Comparison of ENCODE assay signal across 11 cellular contexts in the genomic region with DNA sequence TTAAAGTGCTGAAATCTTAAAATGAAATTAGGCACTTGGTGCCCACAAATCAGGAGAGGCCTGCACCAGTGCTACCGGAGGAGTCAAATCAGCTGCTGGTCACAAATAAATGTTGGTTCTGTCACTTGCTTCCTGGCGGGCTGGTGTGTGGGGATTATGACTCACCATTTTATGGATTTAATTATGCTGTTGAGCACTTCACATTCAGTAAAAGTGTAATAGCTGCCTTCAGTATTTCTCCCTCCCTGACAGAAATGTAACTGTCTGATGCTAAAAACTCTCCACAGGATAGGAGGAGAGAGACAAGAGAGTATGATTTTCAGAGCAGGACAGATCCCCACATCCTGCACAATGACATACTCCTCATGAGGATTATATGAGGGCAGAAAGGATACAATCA.
DNase-seq lines count a peak whose midpoint lies in the region; ATAC-seq and TF ChIP-seq lines count a peak whose summit lies in the region.
"Had no signal": no experiment of that assay in that cellular context is flagged by ENCODE, and none has a peak within 500 bp of the region (broad histone marks: within the 10 kb centered on the region; RNA-seq: fewer than 3 reads in every experiment).

No MANE protein-coding gene starts in this region.

- H3K4me1 ChIP-seq in transverse colon (peaks cover 7 to 70% (median 41%) of the 10 kb centered on the region in 4 donors), left lung (peaks cover 0 to 4% of the 10 kb centered on the region in 2 donors)

- in situ Hi-C loops in transverse colon (cut with MboI; ENCODE audit: low pct_ligation_motif_present in 1 of 4, low pct_unique_long_range_greater_than_20kb in 1 of 4, low sequenced_read_pairs in 3 of 4): no loop called here

- intact Hi-C loops in Right ventricle myocardium superior (cut with DNase I): no loop called here
- intact Hi-C loops in cardiac septum (cut with DNase I): no loop called here
- intact Hi-C loops in transverse colon (cut with DNase I; ENCODE audit: low total_unique reads): no loop called here
- intact Hi-C loops in left lung (cut with DNase I): no loop called here

- 10 to 40% methylated on average over 2 of the region's 2 CpGs for WGBS in transverse colon (ENCODE audit: low coverage in 1 of 2), 2 donors

- H3K36me3 ChIP-seq in transverse colon (no peaks in the 10 kb centered on the region), left lung (no peaks in the 10 kb centered on the region)

- DNase-seq in Right ventricle myocardium superior (no peak), cardiac septum (ENCODE audit: low spot score) (no peak), NCI-H2227 (lab: John Stamatoyannopoulos, UW; ENCODE audit: unreplicated experiment) (peak; percentile 49), fibroblast of mammary gland (ENCODE audit: low read depth) (peak; percentile 59), transverse colon (peak; percentile 45), left lung (no peak), GDM1 (lab: John Stamatoyannopoulos, UW) (no peak)
- no peak for DNase-seq in stimulated activated CD4-positive, alpha-beta T cell treated with anti-CD3 and anti-CD28 coated beads, Interleukin-1b, Interleukin-23, amount 100 ng/mL, for 48 hours
- DNase-seq: activated T-cell treated with anti-CD3 and anti-CD28 coated beads, Interleukin-2, amount 50 U/mL, for 1 hour; stimulated activated naive CD4-positive, alpha-beta T cell had no signal

- ATAC-seq in Right ventricle myocardium superior (ENCODE audit: poor library complexity) (peak; percentile 40), left lung (no peak)

- H3K27ac ChIP-seq in transverse colon (no peak overlapping the region), left lung (no peak overlapping the region)
- H3K27ac ChIP-seq: coronary artery had no signal

- H3K27me3 ChIP-seq in transverse colon (no peaks in the 10 kb centered on the region), left lung (no peaks in the 10 kb centered on the region)

- TF ChIP-seq CTCF in fibroblast of mammary gland (conservative IDR thresholded peaks at IDR 0.05; ENCODE audit: control insufficient read depth, insufficient read depth, low read depth, low read length) (no peak), transverse colon (IDR thresholded peaks at IDR 0.05) (no peak), left lung (IDR thresholded peaks at IDR 0.05) (no peak)

- H3K9me3 ChIP-seq in transverse colon (no peaks in the 10 kb centered on the region), left lung (no peaks in the 10 kb centered on the region)

- no peak for TF ChIP-seq POLR2A in transverse colon (IDR thresholded peaks at IDR 0.05)

- H3K4me3 ChIP-seq in fibroblast of mammary gland (ENCODE audit: control insufficient read depth, low read depth, low read length) (no peak overlapping the region), transverse colon (no peak overlapping the region), left lung (no peak overlapping the region)
- H3K4me3 ChIP-seq: coronary artery had no signal

- no peak for TF ChIP-seq EP300 in transverse colon (IDR thresholded peaks at IDR 0.05; ENCODE audit: low read depth)

Comparison
In these comparisons a context has a peak if more than half of its experiments do, and no peak if none do; other contexts are left out.
1. DNase-seq: peak in NCI-H2227 (single experiment), fibroblast of mammary gland (single experiment) and transverse colon (single experiment); none in Right ventricle myocardium superior (single experiment), cardiac septum (single experiment), left lung (0 of 2), GDM1 (single experiment) and stimulated activated CD4-positive, alpha-beta T cell treated with anti-CD3 and anti-CD28 coated beads, Interleukin-1b, Interleukin-23, amount 100 ng/mL, for 48 hours (single experiment).